In genomic region chr12:16509411-16509810, GRCh38 we compare ENCODE assay signal across 1 cellular context.
TF ChIP-seq lines count a peak whose summit lies in the region.

No MANE protein-coding gene starts in this region.

TF ChIP-seq in GM23338, 12 proteins besides CTCF, POLR2A, EP300 and RAD21 (continued from another document):
- TF ChIP-seq, protein P1, sequence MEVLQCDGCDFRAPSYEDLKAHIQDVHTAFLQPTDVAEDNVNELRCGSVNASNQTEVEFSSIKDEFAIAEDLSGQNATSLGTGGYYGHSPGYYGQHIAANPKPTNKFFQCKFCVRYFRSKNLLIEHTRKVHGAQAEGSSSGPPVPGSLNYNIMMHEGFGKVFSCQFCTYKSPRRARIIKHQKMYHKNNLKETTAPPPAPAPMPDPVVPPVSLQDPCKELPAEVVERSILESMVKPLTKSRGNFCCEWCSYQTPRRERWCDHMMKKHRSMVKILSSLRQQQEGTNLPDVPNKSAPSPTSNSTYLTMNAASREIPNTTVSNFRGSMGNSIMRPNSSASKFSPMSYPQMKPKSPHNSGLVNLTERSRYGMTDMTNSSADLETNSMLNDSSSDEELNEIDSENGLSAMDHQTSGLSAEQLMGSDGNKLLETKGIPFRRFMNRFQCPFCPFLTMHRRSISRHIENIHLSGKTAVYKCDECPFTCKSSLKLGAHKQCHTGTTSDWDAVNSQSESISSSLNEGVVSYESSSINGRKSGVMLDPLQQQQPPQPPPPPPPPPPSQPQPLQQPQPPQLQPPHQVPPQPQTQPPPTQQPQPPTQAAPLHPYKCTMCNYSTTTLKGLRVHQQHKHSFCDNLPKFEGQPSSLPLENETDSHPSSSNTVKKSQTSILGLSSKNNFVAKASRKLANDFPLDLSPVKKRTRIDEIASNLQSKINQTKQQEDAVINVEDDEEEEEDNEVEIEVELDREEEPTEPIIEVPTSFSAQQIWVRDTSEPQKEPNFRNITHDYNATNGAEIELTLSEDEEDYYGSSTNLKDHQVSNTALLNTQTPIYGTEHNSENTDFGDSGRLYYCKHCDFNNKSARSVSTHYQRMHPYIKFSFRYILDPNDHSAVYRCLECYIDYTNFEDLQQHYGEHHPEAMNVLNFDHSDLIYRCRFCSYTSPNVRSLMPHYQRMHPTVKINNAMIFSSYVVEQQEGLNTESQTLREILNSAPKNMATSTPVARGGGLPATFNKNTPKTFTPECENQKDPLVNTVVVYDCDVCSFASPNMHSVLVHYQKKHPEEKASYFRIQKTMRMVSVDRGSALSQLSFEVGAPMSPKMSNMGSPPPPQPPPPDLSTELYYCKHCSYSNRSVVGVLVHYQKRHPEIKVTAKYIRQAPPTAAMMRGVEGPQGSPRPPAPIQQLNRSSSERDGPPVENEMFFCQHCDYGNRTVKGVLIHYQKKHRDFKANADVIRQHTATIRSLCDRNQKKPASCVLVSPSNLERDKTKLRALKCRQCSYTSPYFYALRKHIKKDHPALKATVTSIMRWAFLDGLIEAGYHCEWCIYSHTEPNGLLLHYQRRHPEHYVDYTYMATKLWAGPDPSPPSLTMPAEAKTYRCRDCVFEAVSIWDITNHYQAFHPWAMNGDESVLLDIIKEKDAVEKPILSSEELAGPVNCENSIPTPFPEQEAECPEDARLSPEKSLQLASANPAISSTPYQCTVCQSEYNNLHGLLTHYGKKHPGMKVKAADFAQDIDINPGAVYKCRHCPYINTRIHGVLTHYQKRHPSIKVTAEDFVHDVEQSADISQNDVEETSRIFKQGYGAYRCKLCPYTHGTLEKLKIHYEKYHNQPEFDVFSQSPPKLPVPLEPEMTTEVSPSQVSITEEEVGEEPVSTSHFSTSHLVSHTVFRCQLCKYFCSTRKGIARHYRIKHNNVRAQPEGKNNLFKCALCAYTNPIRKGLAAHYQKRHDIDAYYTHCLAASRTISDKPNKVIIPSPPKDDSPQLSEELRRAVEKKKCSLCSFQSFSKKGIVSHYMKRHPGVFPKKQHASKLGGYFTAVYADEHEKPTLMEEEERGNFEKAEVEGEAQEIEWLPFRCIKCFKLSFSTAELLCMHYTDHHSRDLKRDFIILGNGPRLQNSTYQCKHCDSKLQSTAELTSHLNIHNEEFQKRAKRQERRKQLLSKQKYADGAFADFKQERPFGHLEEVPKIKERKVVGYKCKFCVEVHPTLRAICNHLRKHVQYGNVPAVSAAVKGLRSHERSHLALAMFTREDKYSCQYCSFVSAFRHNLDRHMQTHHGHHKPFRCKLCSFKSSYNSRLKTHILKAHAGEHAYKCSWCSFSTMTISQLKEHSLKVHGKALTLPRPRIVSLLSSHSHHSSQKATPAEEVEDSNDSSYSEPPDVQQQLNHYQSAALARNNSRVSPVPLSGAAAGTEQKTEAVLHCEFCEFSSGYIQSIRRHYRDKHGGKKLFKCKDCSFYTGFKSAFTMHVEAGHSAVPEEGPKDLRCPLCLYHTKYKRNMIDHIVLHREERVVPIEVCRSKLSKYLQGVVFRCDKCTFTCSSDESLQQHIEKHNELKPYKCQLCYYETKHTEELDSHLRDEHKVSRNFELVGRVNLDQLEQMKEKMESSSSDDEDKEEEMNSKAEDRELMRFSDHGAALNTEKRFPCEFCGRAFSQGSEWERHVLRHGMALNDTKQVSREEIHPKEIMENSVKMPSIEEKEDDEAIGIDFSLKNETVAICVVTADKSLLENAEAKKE (CRISPR knock-in tag; IDR thresholded peaks at IDR 0.05): no peak
- TF ChIP-seq CREB1 (CRISPR knock-in tag; IDR thresholded peaks at IDR 0.05; ENCODE audit: low read depth): no peak
- TF ChIP-seq EZH2phosphoT487 (IDR thresholded peaks at IDR 0.05; ENCODE audit: unreplicated experiment): no peak
